3 cellular contexts compared by ENCODE assay signal in genomic region chr9:118503236-118503635, GRCh38.
"Had no signal": no experiment of that assay in that cellular context is flagged by ENCODE, and none has a peak within 500 bp of the region (broad histone marks: within the 10 kb centered on the region; RNA-seq: fewer than 3 reads in every experiment).

No MANE protein-coding gene starts in this region.

- ATAC-seq: GM12878 had no signal

- DNase-seq: GDM1, GF-D8 had no signal

- H3K4me3 ChIP-seq: GM12878 had no signal
